Comparison of ENCODE assay signal across 14 cellular contexts in genomic region chr3:41581700-41582099, GRCh38.
A peak's percentile ranks its signal among the peaks of the same experiment; 100 is the strongest.
DNase-seq lines count a peak whose midpoint lies in the region; ATAC-seq and TF ChIP-seq lines count a peak whose summit lies in the region.
"Had no signal": no experiment of that assay in that cellular context is flagged by ENCODE, and none has a peak within 500 bp of the region (broad histone marks: within the 10 kb centered on the region; RNA-seq: fewer than 3 reads in every experiment).

No MANE protein-coding gene starts in this region.

- H3K9me3 ChIP-seq in DOHH2 (ENCODE audit: control insufficient read depth, insufficient read depth, low read length): no peaks in the 10 kb centered on the region

- peaks cover 9% of the 10 kb centered on the region for H3K4me1 ChIP-seq in DOHH2 (ENCODE audit: control insufficient read depth, low read length)

- DNase-seq in H4 (ENCODE audit: low spot score): no peak
- DNase-seq in ureter (ENCODE audit: low spot score): no peak
- DNase-seq in activated naive CD8-positive, alpha-beta T cell treated with anti-CD3 and anti-CD28 coated beads, Interleukin-2, amount 50 U/mL, for 24 hours: no peak
- no peak for DNase-seq in DMS79 treated with DMSO at 0.1 percent for 48 hours (lab: John Stamatoyannopoulos, UW)
- DNase-seq: ACHN; KG1; NCI-H510A treated with DMSO at 0.1 percent for 48 hours; stimulated activated naive CD8-positive, alpha-beta T cell treated with anti-CD3 and anti-CD28 coated beads, Interleukin-15, amount 100 ng/mL, for 72 hours had no signal

- no peak overlapping the region for H3K4me3 ChIP-seq in DOHH2 (ENCODE audit: low read length)
- H3K4me3 ChIP-seq: skin epidermis had no signal

- ATAC-seq in GM19328 (IDR thresholded peaks at IDR 0.05; ENCODE audit: unreplicated experiment) (peak; percentile 93), HG02840 (IDR thresholded peaks at IDR 0.05; ENCODE audit: low FRiP score, unreplicated experiment) (peak; percentile 92), HG03571 (IDR thresholded peaks at IDR 0.05; ENCODE audit: unreplicated experiment) (peak; percentile 99)
- no peak for ATAC-seq in activated naive CD8-positive, alpha-beta T cell treated with anti-CD3 and anti-CD28 coated beads, Interleukin-2, amount 50 U/mL, for 24 hours
- ATAC-seq: stimulated activated naive CD8-positive, alpha-beta T cell treated with anti-CD3 and anti-CD28 coated beads, Interleukin-15, amount 100 ng/mL, for 72 hours had no signal

- no peaks in the 10 kb centered on the region for H3K9me2 ChIP-seq in DOHH2 (replicated peaks; ENCODE audit: control insufficient read depth, low read length)

- H3K4me2 ChIP-seq in DOHH2 (ENCODE audit: low read length): 0 out of 2 replicates have a peak overlapping the region, but pooled peaks have one; percentile 16

- no peaks in the 10 kb centered on the region for H3K27me3 Mint-ChIP-seq in activated naive CD8-positive, alpha-beta T cell treated with anti-CD3 and anti-CD28 coated beads, Interleukin-2, amount 50 U/mL, for 24 hours
- H3K27me3 Mint-ChIP-seq: stimulated activated naive CD8-positive, alpha-beta T cell treated with anti-CD3 and anti-CD28 coated beads, Interleukin-15, amount 100 ng/mL, for 72 hours had no signal

- H3K36me3 Mint-ChIP-seq in activated naive CD8-positive, alpha-beta T cell treated with anti-CD3 and anti-CD28 coated beads, Interleukin-2, amount 50 U/mL, for 24 hours (ENCODE audit: low read depth): peaks cover 8% of the 10 kb centered on the region

- H3K27me3 ChIP-seq in DOHH2 (ENCODE audit: control insufficient read depth, low read length): no peaks in the 10 kb centered on the region

- no peak overlapping the region for H3K27ac Mint-ChIP-seq in activated naive CD8-positive, alpha-beta T cell treated with anti-CD3 and anti-CD28 coated beads, Interleukin-2, amount 50 U/mL, for 24 hours
- H3K27ac Mint-ChIP-seq: activated T-helper 1 cell treated with anti-CD3 and anti-CD28 coated beads, Interleukin-12 subunit alpha, Interleukin-12 subunit beta, Interleukin-2, Interleukin-4 antibody, amounts not matched to agents 30 ng/mL and 10 ng/mL and 1 ng/mL, durations not matched to agents 14 hours and 24 hours and 36 hours; stimulated activated naive CD8-positive, alpha-beta T cell treated with anti-CD3 and anti-CD28 coated beads, Interleukin-15, amount 100 ng/mL, for 72 hours had no signal

- no peak for TF ChIP-seq CTCF in DOHH2 (IDR thresholded peaks at IDR 0.05; ENCODE audit: low read depth, low read length, poor library complexity, severe bottlenecking)

- no peaks in the 10 kb centered on the region for H3F3A ChIP-seq in DOHH2 (ENCODE audit: control insufficient read depth, insufficient read depth)

- H3K79me2 ChIP-seq in DOHH2 (ENCODE audit: control insufficient read depth, low read length): no peaks in the 10 kb centered on the region

- H3K27ac ChIP-seq in DOHH2 (ENCODE audit: low read depth, low read length): no peak overlapping the region
- H3K27ac ChIP-seq: skin epidermis had no signal

- peaks cover 5% of the 10 kb centered on the region for H3K9me3 Mint-ChIP-seq in activated naive CD8-positive, alpha-beta T cell treated with anti-CD3 and anti-CD28 coated beads, Interleukin-2, amount 50 U/mL, for 24 hours
- H3K9me3 Mint-ChIP-seq: activated T-helper 1 cell treated with anti-CD3 and anti-CD28 coated beads, Interleukin-12 subunit alpha, Interleukin-12 subunit beta, Interleukin-2, Interleukin-4 antibody, amounts not matched to agents 30 ng/mL and 10 ng/mL and 1 ng/mL, durations not matched to agents 14 hours and 24 hours and 36 hours; stimulated activated naive CD8-positive, alpha-beta T cell treated with anti-CD3 and anti-CD28 coated beads, Interleukin-15, amount 100 ng/mL, for 72 hours had no signal

- H3K4me3 Mint-ChIP-seq in activated naive CD8-positive, alpha-beta T cell treated with anti-CD3 and anti-CD28 coated beads, Interleukin-2, amount 50 U/mL, for 24 hours: no peak overlapping the region
- H3K4me3 Mint-ChIP-seq: activated T-helper 1 cell treated with anti-CD3 and anti-CD28 coated beads, Interleukin-12 subunit alpha, Interleukin-12 subunit beta, Interleukin-2, Interleukin-4 antibody, amounts not matched to agents 30 ng/mL and 10 ng/mL and 1 ng/mL, durations not matched to agents 14 hours and 24 hours and 36 hours; stimulated activated naive CD8-positive, alpha-beta T cell treated with anti-CD3 and anti-CD28 coated beads, Interleukin-15, amount 100 ng/mL, for 72 hours had no signal

- no peaks in the 10 kb centered on the region for H4K20me1 ChIP-seq in DOHH2 (ENCODE audit: control insufficient read depth, insufficient read depth, low read depth, low read length)

- no peaks in the 10 kb centered on the region for H3K4me1 Mint-ChIP-seq in activated naive CD8-positive, alpha-beta T cell treated with anti-CD3 and anti-CD28 coated beads, Interleukin-2, amount 50 U/mL, for 24 hours

- H3K36me3 ChIP-seq in DOHH2 (ENCODE audit: control insufficient read depth, low read length): no peaks in the 10 kb centered on the region
